ENCODE assay signal across 8 cellular contexts in genomic region chr18:52244658-52245057, GRCh38.
"Had no signal": no experiment of that assay in that cellular context is flagged by ENCODE, and none has a peak within 500 bp of the region (broad histone marks: within the 10 kb centered on the region; RNA-seq: fewer than 3 reads in every experiment).

No MANE protein-coding gene starts in this region.

- FAIRE-seq: G401.6, GM12878, GM12891, GM12892, GM18507, GM19239 had no signal

- ATAC-seq: GM12878 had no signal

- H3K4me3 ChIP-seq: GM12878 had no signal

- DNase-seq: GDM1, GF-D8 had no signal
